12 cellular contexts compared by ENCODE assay signal in genomic region chr4:169225812-169226211, GRCh38. TPM values are rescaled to one million over a fixed set of nuclear protein-coding genes. Genes with fewer than 3 reads are reported as not detected.
A peak's percentile ranks its signal among the peaks of the same experiment; 100 is the strongest.
DNase-seq lines count a peak whose midpoint lies in the region; ATAC-seq, FAIRE-seq and TF ChIP-seq lines count a peak whose summit lies in the region.
"Had no signal": no experiment of that assay in that cellular context is flagged by ENCODE, and none has a peak within 500 bp of the region (broad histone marks: within the 10 kb centered on the region; RNA-seq: fewer than 3 reads in every experiment).

No MANE protein-coding gene starts in this region.

- CTCF ChIA-PET in A549 (lab: Yijun Ruan, JAX) = interaction anchor here (0.5 kb wide), 1 partner anchor 45 kb away, joined by 3 read pairs; no protein-coding TSS in a partner anchor

- 0% methylated on average over 2 of the region's 2 CpGs for WGBS in A549 (ENCODE audit: missing lambda C conversion rate)

- peaks cover 52% of the 10 kb centered on the region for H3K4me1 ChIP-seq in A549

- no peaks in the 10 kb centered on the region for H3K9me3 ChIP-seq in A549
- H3K9me3 ChIP-seq: ascending aorta, BE2C had no signal

- H3K27ac ChIP-seq in A549 = peak overlapping the region; percentile 56 to 89; a peak in 5 of 6 replicates

- no peak for TF ChIP-seq POLR2A in A549 (IDR thresholded peaks at IDR 0.05; ENCODE audit: low read length)

- peak overlapping the region; percentile 67 for H3K4me2 ChIP-seq in A549

- no peak for FAIRE-seq in A549 (lab: Jason Lieb, UNC)
- FAIRE-seq: TTC549 had no signal

- ATAC-seq in A549 (peak; percentile 37 to 41; a peak in 3 of 6 replicates), GM19452 (IDR thresholded peaks at IDR 0.05; ENCODE audit: unreplicated experiment) (peak; percentile 47), HG03571 (IDR thresholded peaks at IDR 0.05; ENCODE audit: unreplicated experiment) (peak; percentile 32), GM19328 (IDR thresholded peaks at IDR 0.05; ENCODE audit: unreplicated experiment) (no peak)

- DNase-seq in A549 (ENCODE audit: low read depth in 1 of 2, low spot score in 1 of 2) (no peak), epithelial cell of esophagus (ENCODE audit: low read depth) (peak; percentile 69), SKM-1 (lab: John Stamatoyannopoulos, UW; ENCODE audit: unreplicated experiment) (no peak), NCI-H1105 (lab: John Stamatoyannopoulos, UW) (no peak)
- DNase-seq in activated CD4-positive, alpha-beta T cell treated with anti-CD3 and anti-CD28 coated beads for 48 hours = no peak
- DNase-seq: BE2C; stimulated activated CD4-positive, alpha-beta T cell treated with anti-CD3 and anti-CD28 coated beads, Interleukin-2, amount 100 ng/mL, for 24 hours had no signal

- no peak for TF ChIP-seq CTCF in A549 (IDR thresholded peaks at IDR 0.05)
- TF ChIP-seq CTCF in epithelial cell of esophagus (IDR thresholded peaks at IDR 0.05; ENCODE audit: insufficient read depth, low read depth, low read length, missing control alignments) = no peak

- H3K4me3 ChIP-seq in A549 = no peak overlapping the region
- H3K4me3 ChIP-seq in epithelial cell of esophagus (ENCODE audit: low read length) = no peak overlapping the region
- H3K4me3 ChIP-seq: ascending aorta had no signal

- POLR2A ChIA-PET in A549 (lab: Yijun Ruan, JAX) = interaction anchor here (1.3 kb wide), 2 partner anchors 29 to 216 kb away, joined by 3 read pairs; partner anchors contain the start of gene CBR4

- no peak for TF ChIP-seq EP300 in A549 (IDR thresholded peaks at IDR 0.05)

- no peak for TF ChIP-seq RAD21 in A549 (conservative IDR thresholded peaks at IDR 0.05 in 1 of 2, IDR thresholded peaks at IDR 0.05 in 1 of 2)

TF ChIP-seq in A549, 52 proteins besides CTCF, POLR2A, EP300 and RAD21:
- no peak for TF ChIP-seq MAFK (IDR thresholded peaks at IDR 0.05; ENCODE audit: partially characterized antibody)
- no peak for TF ChIP-seq E2F6 (IDR thresholded peaks at IDR 0.05; ENCODE audit: borderline replicate concordance, low read depth)
- TF ChIP-seq PHF8 (IDR thresholded peaks at IDR 0.05; ENCODE audit: borderline replicate concordance, low read depth) = no peak
- TF ChIP-seq EHF (CRISPR knock-in tag; IDR thresholded peaks at IDR 0.05) = no peak
- no peak for TF ChIP-seq ELK1 (IDR thresholded peaks at IDR 0.05; ENCODE audit: low read depth, low read length)
- TF ChIP-seq REST (IDR thresholded peaks at IDR 0.05) = no peak
- no peak for TF ChIP-seq SREBF2 (IDR thresholded peaks at IDR 0.05)
- TF ChIP-seq HEYL (CRISPR knock-in tag; IDR thresholded peaks at IDR 0.05) = no peak
- no peak for TF ChIP-seq ZSCAN20 (CRISPR knock-in tag; IDR thresholded peaks at IDR 0.05)
- TF ChIP-seq KDM5A (IDR thresholded peaks at IDR 0.05) = no peak
- no peak for TF ChIP-seq CBX8 (IDR thresholded peaks at IDR 0.05)
- no peak for TF ChIP-seq ZC3H11A (IDR thresholded peaks at IDR 0.05)
- TF ChIP-seq, protein P1, sequence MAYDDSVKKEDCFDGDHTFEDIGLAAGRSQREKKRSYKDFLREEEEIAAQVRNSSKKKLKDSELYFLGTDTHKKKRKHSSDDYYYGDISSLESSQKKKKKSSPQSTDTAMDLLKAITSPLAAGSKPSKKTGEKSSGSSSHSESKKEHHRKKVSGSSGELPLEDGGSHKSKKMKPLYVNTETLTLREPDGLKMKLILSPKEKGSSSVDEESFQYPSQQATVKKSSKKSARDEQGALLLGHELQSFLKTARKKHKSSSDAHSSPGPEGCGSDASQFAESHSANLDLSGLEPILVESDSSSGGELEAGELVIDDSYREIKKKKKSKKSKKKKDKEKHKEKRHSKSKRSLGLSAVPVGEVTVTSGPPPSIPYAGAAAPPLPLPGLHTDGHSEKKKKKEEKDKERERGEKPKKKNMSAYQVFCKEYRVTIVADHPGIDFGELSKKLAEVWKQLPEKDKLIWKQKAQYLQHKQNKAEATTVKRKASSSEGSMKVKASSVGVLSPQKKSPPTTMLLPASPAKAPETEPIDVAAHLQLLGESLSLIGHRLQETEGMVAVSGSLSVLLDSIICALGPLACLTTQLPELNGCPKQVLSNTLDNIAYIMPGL (CRISPR knock-in tag; IDR thresholded peaks at IDR 0.05; ENCODE audit: borderline replicate concordance) = no peak

RNA-seq across cellular contexts. Expression of gene SH3RF1, which starts 44.9 kb away (rescaled TPM):
- polyA plus RNA-seq in A549 (2011; rRNA removed) = 13.8 and 15.1 TPM in 2 replicates
- polyA plus RNA-seq in A549 (2012; cell fraction: cytosol; rRNA removed) = 6.7 and 9.2 TPM in 2 replicates
- 15.2 and 21.1 TPM in 2 replicates for polyA plus RNA-seq in A549 (2012; cell fraction: nucleus; rRNA removed)
- polyA plus RNA-seq in A549 (2017; fragmentation: RNase III; extraction: RNeasy Plus Mini Kit Qiagen cat#74134 plus additional on column Dnase treatment) = 7.4 to 8.2 TPM (median 8.0 TPM) in 3 replicates
- 48.6 and 62.1 TPM in 2 replicates for polyA minus RNA-seq in A549 (2011; rRNA and poly(A)+ RNA removed)
